16 cellular contexts compared by ENCODE assay signal in the genomic region with DNA sequence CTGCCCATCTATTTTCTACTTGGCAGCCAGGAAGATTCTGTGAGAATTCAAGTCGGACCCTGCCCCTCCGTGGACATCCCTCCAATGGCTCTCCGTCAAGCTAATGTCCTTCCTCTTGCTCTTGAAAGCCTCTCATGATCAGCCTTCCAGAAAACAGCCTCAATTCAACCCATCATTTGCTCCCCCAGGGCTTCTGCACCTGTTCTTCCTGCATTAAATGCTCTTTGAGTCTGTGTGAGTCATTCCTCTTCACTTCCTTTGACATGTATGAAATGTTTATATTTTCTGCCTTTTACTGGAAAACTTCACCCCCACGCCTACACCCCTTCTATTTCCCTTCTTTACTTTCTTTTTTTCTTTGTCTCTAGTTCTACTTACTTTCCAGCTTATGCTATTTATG.
A peak's percentile ranks its signal among the peaks of the same experiment; 100 is the strongest.
DNase-seq lines count a peak whose midpoint lies in the region; ATAC-seq and TF ChIP-seq lines count a peak whose summit lies in the region.
"Had no signal": no experiment of that assay in that cellular context is flagged by ENCODE, and none has a peak within 500 bp of the region (broad histone marks: within the 10 kb centered on the region; RNA-seq: fewer than 3 reads in every experiment).

No MANE protein-coding gene starts in this region.

- H3K27me3 Mint-ChIP-seq in neural crest cell (ENCODE audit: low read depth), result no peaks in the 10 kb centered on the region

- H2AFZ ChIP-seq in PC-3 (ENCODE audit: low read length), result no peak overlapping the region

- H3K9me2 ChIP-seq in PC-3 (replicated peaks; ENCODE audit: low read length), result no peaks in the 10 kb centered on the region

- no peak for TF ChIP-seq POLR2A in Peyer's patch (IDR thresholded peaks at IDR 0.05)

- H3K4me3 Mint-ChIP-seq in neural crest cell, result no peak overlapping the region

- no peaks in the 10 kb centered on the region for H3K36me3 ChIP-seq in PC-3 (ENCODE audit: low read depth, low read length)
- H3K36me3 ChIP-seq in Peyer's patch, result no peaks in the 10 kb centered on the region
- H3K36me3 ChIP-seq: SJSA1 had no signal

- POLR2A ChIA-PET in PC-3 (lab: Charles Lee; ENCODE audit: unreplicated experiment), result interaction anchor here (0.7 kb wide), 1 partner anchor 82 kb away, joined by 4 read pairs; no protein-coding TSS in a partner anchor

- in situ Hi-C loops in G401 (cut with HindIII; ENCODE audit: low sequenced_read_pairs), result no loop called here

- no peaks in the 10 kb centered on the region for H3K36me3 Mint-ChIP-seq in neural crest cell (ENCODE audit: low read depth)

- H3K27ac Mint-ChIP-seq in neural crest cell (ENCODE audit: unreplicated experiment), result peak overlapping the region; percentile 85

- peak overlapping the region; percentile 46; the same call in 1 of the 2 replicates for H3K4me2 ChIP-seq in PC-3 (ENCODE audit: low read length)
- H3K4me2 ChIP-seq: KMS-11 had no signal

- intact Hi-C loops in PC-3 (cut with micrococcal nuclease), result no loop called here
- intact Hi-C loops in left ventricle myocardium superior (cut with micrococcal nuclease), result no loop called here

- H3F3A ChIP-seq in PC-3 (ENCODE audit: low read length, unreplicated experiment), result no peaks in the 10 kb centered on the region

- H3K4me3 ChIP-seq in PC-3 (ENCODE audit: low read length), result no peak overlapping the region
- no peak overlapping the region for H3K4me3 ChIP-seq in Peyer's patch
- H3K4me3 ChIP-seq: SJSA1 had no signal

- H3K27me3 ChIP-seq in PC-3 (ENCODE audit: low read length) (no peaks in the 10 kb centered on the region), Peyer's patch (no peaks in the 10 kb centered on the region)
- H3K27me3 ChIP-seq: SJSA1 had no signal

- CTCF ChIA-PET in PC-3 (lab: Charles Lee), result no interaction called here

- peak; percentile 90 for ATAC-seq in PC-3
- no peak for ATAC-seq in left ventricle myocardium superior

- TF ChIP-seq CTCF in PC-3 (conservative IDR thresholded peaks at IDR 0.05; ENCODE audit: low read depth, low read length) (no peak), neural crest cell (conservative IDR thresholded peaks at IDR 0.05) (no peak), Peyer's patch (IDR thresholded peaks at IDR 0.05) (no peak)

- H4K20me1 ChIP-seq in PC-3 (ENCODE audit: low read length), result no peaks in the 10 kb centered on the region

- peaks cover 2% of the 10 kb centered on the region for H3K9me3 Mint-ChIP-seq in neural crest cell

- no peaks in the 10 kb centered on the region for H3K9me3 ChIP-seq in PC-3 (ENCODE audit: low read length)
- no peaks in the 10 kb centered on the region for H3K9me3 ChIP-seq in Peyer's patch

- DNase-seq in NCI-H1417 (lab: John Stamatoyannopoulos, UW), result peak in 2 of 3 experiments; percentile 47 to 80
- no peak for DNase-seq in NCI-H1417 treated with DMSO at 0.1 percent for 48 hours (lab: John Stamatoyannopoulos, UW)
- peak; percentile 8 for DNase-seq in G401 (ENCODE audit: low spot score)
- peak; percentile 41 for DNase-seq in PC-3
- DNase-seq in neural crest cell (ENCODE audit: low read depth, low spot score), result no peak
- DNase-seq in RKO (ENCODE audit: low spot score), result no peak
- DNase-seq in left ventricle myocardium superior, result no peak
- no peak for DNase-seq in Peyer's patch
- DNase-seq: 8988T, DMS79 treated with DMSO at 0.1 percent for 48 hours, NCI-H2107, NCI-H226, NCI-H748 treated with DMSO at 0.1 percent for 48 hours, RPMI8226 had no signal

- H3K27ac ChIP-seq in PC-3 (ENCODE audit: low read length), result no peak overlapping the region
- H3K27ac ChIP-seq in Peyer's patch, result no peak overlapping the region
- H3K27ac ChIP-seq: KMS-11, SJSA1 had no signal

- H3K9ac ChIP-seq in PC-3 (ENCODE audit: low read length), result no peak overlapping the region
- H3K9ac ChIP-seq: KMS-11 had no signal

- no peaks in the 10 kb centered on the region for H3K79me2 ChIP-seq in PC-3 (ENCODE audit: low read length)

- no TSS peak for BruUV-seq in PC-3 (replicated peaks; lab: Mats Ljungman, UMichigan)

- H3K4me1 Mint-ChIP-seq in neural crest cell, result no peaks in the 10 kb centered on the region

- H3K4me1 ChIP-seq in PC-3 (ENCODE audit: insufficient read depth, low read length) (no peaks in the 10 kb centered on the region), Peyer's patch (no peaks in the 10 kb centered on the region)
- H3K4me1 ChIP-seq: SJSA1 had no signal

Comparison
In these comparisons a context has a peak if more than half of its experiments do, and no peak if none do; other contexts are left out.
1. DNase-seq: peak in NCI-H1417 (2 of 3), G401 (single experiment) and PC-3 (single experiment); none in NCI-H1417 treated with DMSO at 0.1 percent for 48 hours (single experiment), neural crest cell (single experiment), RKO (single experiment), left ventricle myocardium superior (single experiment) and Peyer's patch (0 of 3).